Comparison of ENCODE assay signal across 1 cellular context in genomic region chr15:53974813-53975212, GRCh38.
TF ChIP-seq lines count a peak whose summit lies in the region.

No MANE protein-coding gene starts in this region.

TF ChIP-seq in SK-N-SH, 30 proteins besides CTCF, POLR2A, EP300 and RAD21 (continued from another document):
- no peak for TF ChIP-seq MEF2A (IDR thresholded peaks at IDR 0.05; ENCODE audit: borderline replicate concordance, low read depth)
- TF ChIP-seq POLR2AphosphoS5 (IDR thresholded peaks at IDR 0.05; ENCODE audit: low read depth, low read length) = no peak
- TF ChIP-seq GATA2 (CRISPR knock-in tag; IDR thresholded peaks at IDR 0.05) = no peak
- TF ChIP-seq, protein P1, sequence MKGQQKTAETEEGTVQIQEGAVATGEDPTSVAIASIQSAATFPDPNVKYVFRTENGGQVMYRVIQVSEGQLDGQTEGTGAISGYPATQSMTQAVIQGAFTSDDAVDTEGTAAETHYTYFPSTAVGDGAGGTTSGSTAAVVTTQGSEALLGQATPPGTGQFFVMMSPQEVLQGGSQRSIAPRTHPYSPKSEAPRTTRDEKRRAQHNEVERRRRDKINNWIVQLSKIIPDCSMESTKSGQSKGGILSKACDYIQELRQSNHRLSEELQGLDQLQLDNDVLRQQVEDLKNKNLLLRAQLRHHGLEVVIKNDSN (IDR thresholded peaks at IDR 0.05; ENCODE audit: borderline replicate concordance, low read depth) = no peak
- TF ChIP-seq FOXM1 (IDR thresholded peaks at IDR 0.05; ENCODE audit: low read depth) = no peak
- TF ChIP-seq ZBTB33 (IDR thresholded peaks at IDR 0.05; ENCODE audit: borderline replicate concordance, low read depth) = no peak
- no peak for TF ChIP-seq USF2 (IDR thresholded peaks at IDR 0.05; ENCODE audit: borderline replicate concordance, low read depth, low read length)
- TF ChIP-seq GABPA (IDR thresholded peaks at IDR 0.05; ENCODE audit: low read depth) = no peak
- TF ChIP-seq FOSL2 (IDR thresholded peaks at IDR 0.05; ENCODE audit: borderline replicate concordance, low read depth) = no peak
- no peak for TF ChIP-seq JUND (IDR thresholded peaks at IDR 0.05)
